18 cellular contexts compared by ENCODE assay signal in the genomic region with DNA sequence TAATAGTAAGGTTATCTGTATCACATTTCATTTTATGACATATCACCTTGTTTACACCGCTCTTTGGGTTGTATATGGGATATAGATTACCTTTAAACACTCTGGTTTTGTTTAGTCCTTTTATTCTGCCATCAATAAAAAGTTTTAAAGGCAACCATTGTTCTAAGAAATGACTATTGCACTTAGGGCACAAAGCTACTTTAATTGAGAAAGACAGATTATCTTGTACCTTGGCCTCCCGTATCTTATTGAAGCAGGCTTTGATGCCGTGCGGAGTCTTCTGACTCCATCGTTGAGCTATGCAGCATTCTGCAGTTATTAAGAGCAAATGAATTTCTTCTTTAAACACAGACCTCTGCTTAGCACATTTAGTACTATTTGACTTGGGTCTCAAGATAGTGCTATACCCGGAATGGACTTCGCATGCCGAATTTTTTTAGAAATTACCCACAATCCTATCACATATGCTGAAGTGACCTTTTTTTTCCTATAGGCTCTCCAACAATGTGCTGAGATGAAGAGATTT. TPM values are rescaled to one million over a fixed set of nuclear protein-coding genes. Genes with fewer than 3 reads are reported as not detected.
DNase-seq lines count a peak whose midpoint lies in the region; ATAC-seq, FAIRE-seq and TF ChIP-seq lines count a peak whose summit lies in the region.
"Had no signal": no experiment of that assay in that cellular context is flagged by ENCODE, and none has a peak within 500 bp of the region (broad histone marks: within the 10 kb centered on the region; RNA-seq: fewer than 3 reads in every experiment).

No MANE protein-coding gene starts in this region.

- no peak overlapping the region for H4K8ac ChIP-seq in trophoblast cell (ENCODE audit: low read depth, low read length)

- no peak overlapping the region for H4K12ac ChIP-seq in trophoblast cell (ENCODE audit: low read depth, low read length)

- H3K4me3 Mint-ChIP-seq in CD14-positive monocyte, result no peak overlapping the region
- H3K4me3 Mint-ChIP-seq: activated CD4-positive, alpha-beta T cell treated with anti-CD3 and anti-CD28 coated beads for 36 hours; activated naive CD8-positive, alpha-beta T cell treated with anti-CD3 and anti-CD28 coated beads, Interleukin-2, amount 50 U/mL, for 24 hours had no signal

- no peak overlapping the region for H3K9ac ChIP-seq in trophoblast cell (ENCODE audit: low read length)

- H3K27me3 Mint-ChIP-seq in CD14-positive monocyte (ENCODE audit: low read depth in 3 of 3), result peaks cover 5 to 6% (median 6%) of the 10 kb centered on the region in 3 donors

- H3K4me3 ChIP-seq in A549 (no peak overlapping the region), Panc1 (ENCODE audit: low read depth in 2 of 2, low read length in 2 of 2) (no peak overlapping the region), fibroblast of the aortic adventitia (ENCODE audit: low read depth, low read length) (no peak overlapping the region), trophoblast cell (ENCODE audit: low read depth, low read length) (no peak overlapping the region), tibial nerve (no peak overlapping the region)
- H3K4me3 ChIP-seq: tibial artery had no signal

- intact Hi-C loops in Panc1 (cut with micrococcal nuclease; ENCODE audit: unreplicated experiment) (no loop called here), CD14-positive monocyte (cut with micrococcal nuclease) (no loop called here), Right ventricle myocardium superior (cut with DNase I) (no loop called here)

- H4K91ac ChIP-seq in trophoblast cell (ENCODE audit: low read depth, low read length), result no peak overlapping the region

- no peak overlapping the region for H3K14ac ChIP-seq in trophoblast cell (ENCODE audit: low read length)

- H3K27ac ChIP-seq in A549, result peak overlapping the region; percentile 67 to 74
- peak overlapping the region; percentile 9; the same call in 1 of the 2 replicates for H3K27ac ChIP-seq in Panc1 (ENCODE audit: low read length)
- no peak overlapping the region for H3K27ac ChIP-seq in trophoblast cell (ENCODE audit: low read depth, low read length)
- peak overlapping the region in 2 of 4 donors; percentile 28 to 56 for H3K27ac ChIP-seq in tibial nerve
- H3K27ac ChIP-seq: foreskin keratinocyte had no signal

- H3K9me3 Mint-ChIP-seq in CD14-positive monocyte, result peaks cover 0 to 4% (median 3%) of the 10 kb centered on the region in 7 donors
- H3K9me3 Mint-ChIP-seq: activated naive CD8-positive, alpha-beta T cell treated with anti-CD3 and anti-CD28 coated beads, Interleukin-2, amount 50 U/mL, for 24 hours had no signal

- CTCF ChIA-PET in A549 (lab: Yijun Ruan, JAX) (interaction anchor here (1.3 to 8.6 kb wide), 3 partner anchors 22 to 195 kb away, joined by 3 to 65 read pairs (median 7); no protein-coding TSS in a partner anchor), Panc1 (lab: Charles Lee) (interaction anchor here (0.6 kb wide), 1 partner anchor 179 kb away, joined by 3 read pairs; no protein-coding TSS in a partner anchor)

- H3K4me1 Mint-ChIP-seq in CD14-positive monocyte, result peaks cover 10% of the 10 kb centered on the region
- H3K4me1 Mint-ChIP-seq: activated CD4-positive, alpha-beta T cell treated with anti-CD3 and anti-CD28 coated beads for 36 hours; activated naive CD8-positive, alpha-beta T cell treated with anti-CD3 and anti-CD28 coated beads, Interleukin-2, amount 50 U/mL, for 24 hours had no signal

- in situ Hi-C loops in Panc1 (cut with HindIII; ENCODE audit: low pct_unique_long_range_greater_than_20kb, low sequenced_read_pairs), result no loop called here

- H3K4ac ChIP-seq in trophoblast cell (ENCODE audit: low read depth, low read length), result no peak overlapping the region

- H3K36me3 ChIP-seq in Panc1 (ENCODE audit: control insufficient read depth, insufficient read depth, low read length) (no peaks in the 10 kb centered on the region), trophoblast cell (ENCODE audit: control insufficient read depth in 1 of 2, insufficient read depth in 2 of 2, low read length in 2 of 2) (peaks cover 2 to 3% of the 10 kb centered on the region in 2 experiments), tibial nerve (peaks cover 0 to 2% (median 0%) of the 10 kb centered on the region in 3 donors)

- POLR2A ChIA-PET in A549 (lab: Yijun Ruan, JAX) (interaction anchor here (0.6 kb wide), 1 partner anchor 15 kb away, joined by 3 read pairs; no protein-coding TSS in a partner anchor), Panc1 (lab: Charles Lee) (no interaction called here)

- 34% methylated on average over 8 of the region's 8 CpGs for WGBS in A549 (ENCODE audit: missing lambda C conversion rate)
- no CpG with 5 or more reads among the region's 8 CpGs for WGBS in trophoblast cell (ENCODE audit: extremely low coverage, insufficient coverage, insufficient read length)
- WGBS in tibial nerve, 2 donors, result 41 to 48% methylated on average over 8 of the region's 8 CpGs

- no peaks in the 10 kb centered on the region for H3K79me1 ChIP-seq in trophoblast cell (ENCODE audit: low read length)

- no peaks in the 10 kb centered on the region for H3K36me3 Mint-ChIP-seq in CD14-positive monocyte

- no peak overlapping the region for H3K23ac ChIP-seq in trophoblast cell (ENCODE audit: low read length)

- H3K4me2 ChIP-seq in A549, result peak overlapping the region; percentile 62
- H3K4me2 ChIP-seq in trophoblast cell (ENCODE audit: low read length), result no peak overlapping the region

- H3K27me3 ChIP-seq in Panc1 (ENCODE audit: control insufficient read depth, insufficient read depth, low read length) (no peaks in the 10 kb centered on the region), trophoblast cell (ENCODE audit: insufficient read depth, low read length) (no peaks in the 10 kb centered on the region), tibial nerve (no peaks in the 10 kb centered on the region)
- H3K27me3 ChIP-seq: tibial artery had no signal

- no peak overlapping the region for H2AFZ ChIP-seq in trophoblast cell (ENCODE audit: insufficient read depth, low read length, poor library complexity)

- no peak overlapping the region for H2BK120ac ChIP-seq in trophoblast cell (ENCODE audit: insufficient read depth, low read length, poor library complexity)

- no peaks in the 10 kb centered on the region for H3K9me3 ChIP-seq in A549
- H3K9me3 ChIP-seq in Panc1 (ENCODE audit: control insufficient read depth, insufficient read depth, low read depth, low read length), result no peaks in the 10 kb centered on the region
- H3K9me3 ChIP-seq in trophoblast cell (ENCODE audit: insufficient read depth, low read depth, low read length), result no peaks in the 10 kb centered on the region
- no peaks in the 10 kb centered on the region for H3K9me3 ChIP-seq in tibial nerve
- H3K9me3 ChIP-seq: tibial artery had no signal

- DNase-seq in A549 (ENCODE audit: low read depth in 1 of 2, low spot score in 1 of 2) (peak in 1 of 2 experiments; percentile 72), Panc1 (ENCODE audit: low read depth, low spot score) (no peak), fibroblast of the aortic adventitia (ENCODE audit: low read depth) (peak; percentile 88), trophoblast cell (peak; percentile 49 to 75), CD14-positive monocyte (ENCODE audit: low spot score) (no peak), Right ventricle myocardium superior (no peak), tibial nerve (ENCODE audit: low spot score in 2 of 2) (no peak), COR-L47 (lab: John Stamatoyannopoulos, UW) (no peak)
- DNase-seq: activated CD4-positive, alpha-beta T cell treated with anti-CD3 and anti-CD28 coated beads for 36 hours; activated naive CD8-positive, alpha-beta T cell treated with anti-CD3 and anti-CD28 coated beads, Interleukin-2, amount 50 U/mL, for 24 hours; activated T-cell treated with anti-CD3 and anti-CD28 coated beads, Interleukin-2, amount 50 U/mL, for 1 hour; dermis blood vessel endothelial cell; foreskin keratinocyte; MM.1S; NCI-H2081 treated with DMSO at 0.1 percent for 48 hours; NK-92 treated with Interleukin-12 subunit alpha and Interleukin-12 subunit beta, amount 100 ng/mL, for 24 hours; tibial artery had no signal

- peak; percentile 91 for FAIRE-seq in A549 (lab: Jason Lieb, UNC)
- FAIRE-seq: D721Med had no signal

- H3K4me1 ChIP-seq in A549, result peaks cover 45% of the 10 kb centered on the region
- peaks cover 7% of the 10 kb centered on the region for H3K4me1 ChIP-seq in Panc1 (ENCODE audit: control insufficient read depth, insufficient read depth, low read length)
- H3K4me1 ChIP-seq in trophoblast cell (ENCODE audit: control insufficient read depth in 1 of 2, insufficient read depth in 2 of 2, low read length in 2 of 2), result peaks cover 3% of the 10 kb centered on the region in 2 experiments
- peaks cover 0 to 46% (median 17%) of the 10 kb centered on the region in 4 donors for H3K4me1 ChIP-seq in tibial nerve
- H3K4me1 ChIP-seq: foreskin keratinocyte had no signal

- ATAC-seq in A549 (peak; percentile 52 to 82; a peak in 4 of 6 replicates), Panc1 (peak; percentile 76), Right ventricle myocardium superior (ENCODE audit: poor library complexity) (no peak)
- ATAC-seq: activated CD4-positive, alpha-beta T cell treated with anti-CD3 and anti-CD28 coated beads for 36 hours; activated naive CD8-positive, alpha-beta T cell treated with anti-CD3 and anti-CD28 coated beads, Interleukin-2, amount 50 U/mL, for 24 hours; foreskin keratinocyte had no signal

- TF ChIP-seq POLR2A in A549 (IDR thresholded peaks at IDR 0.05; ENCODE audit: low read length) (no peak), tibial nerve (IDR thresholded peaks at IDR 0.05) (no peak)

- no peak overlapping the region for H2BK5ac ChIP-seq in trophoblast cell (ENCODE audit: low read depth, low read length, poor library complexity)

- TF ChIP-seq RAD21 in A549 (conservative IDR thresholded peaks at IDR 0.05 in 1 of 2, IDR thresholded peaks at IDR 0.05 in 1 of 2), result no peak

- H3K27ac Mint-ChIP-seq in CD14-positive monocyte, result no peak overlapping the region
- H3K27ac Mint-ChIP-seq: activated CD4-positive, alpha-beta T cell treated with anti-CD3 and anti-CD28 coated beads for 36 hours; activated naive CD8-positive, alpha-beta T cell treated with anti-CD3 and anti-CD28 coated beads, Interleukin-2, amount 50 U/mL, for 24 hours had no signal

- no peaks in the 10 kb centered on the region for H3K79me2 ChIP-seq in trophoblast cell (ENCODE audit: control insufficient read depth, insufficient read depth, low read length, poor library complexity)

- TF ChIP-seq EP300 in A549 (IDR thresholded peaks at IDR 0.05) (peak in 1 of 2 experiments; percentile 70; a peak in 1 of 5 replicates), tibial nerve (IDR thresholded peaks at IDR 0.05) (peak in 1 of 2 donors; percentile 8)

- no TSS peak for BruUV-seq in Panc1 (replicated peaks; lab: Mats Ljungman, UMichigan)

- TF ChIP-seq CTCF in A549 (IDR thresholded peaks at IDR 0.05) (no peak), Panc1 (IDR thresholded peaks at IDR 0.05) (no peak), fibroblast of the aortic adventitia (IDR thresholded peaks at IDR 0.05; ENCODE audit: insufficient read depth, low read length) (no peak), CD14-positive monocyte (IDR thresholded peaks at IDR 0.05) (no peak), tibial nerve (IDR thresholded peaks at IDR 0.05) (no peak)

- no peak overlapping the region for H3K18ac ChIP-seq in trophoblast cell (ENCODE audit: low read length)

- H2BK12ac ChIP-seq in trophoblast cell (ENCODE audit: low read length), result no peak overlapping the region

- no peak overlapping the region for H2AK5ac ChIP-seq in trophoblast cell (ENCODE audit: low read length)

RNA-seq across cellular contexts. Expression of a gene that starts 16.7 kb away (rescaled TPM):
- polyA plus RNA-seq in A549 (2011; rRNA removed) (30.0 and 42.9 TPM in 2 replicates), A549 (2017; fragmentation: RNase III; extraction: RNeasy Plus Mini Kit Qiagen cat#74134 plus additional on column Dnase treatment) (64.5 to 99.1 TPM (median 82.4 TPM) in 3 replicates), CD14-positive monocyte (not detected)
- polyA plus RNA-seq in A549 (2012; cell fraction: cytosol; rRNA removed), result 67.6 and 81.3 TPM in 2 replicates
- 257 and 275 TPM in 2 replicates for polyA plus RNA-seq in A549 (2012; cell fraction: nucleus; rRNA removed)
- polyA minus RNA-seq in A549 (2011; rRNA and poly(A)+ RNA removed), result 83.0 and 96.8 TPM in 2 replicates
- total RNA-seq in Panc1 (2021; ENCODE audit: unreplicated experiment) (14.8 TPM), fibroblast of the aortic adventitia (ENCODE audit: low replicate concordance) (19.7 and 57.8 TPM in 2 replicates), Right ventricle myocardium superior (120 TPM), tibial nerve (100 to 1,000 TPM; 155 to 328 (median 200) TPM)
- polyA plus RNA-seq in Panc1 (2012; ENCODE audit: insufficient read length), result 18.7 TPM
- polyA plus RNA-seq in trophoblast cell (2013), result 35.3 and 39.5 TPM in 2 replicates
- total RNA-seq: activated CD4-positive, alpha-beta T cell treated with anti-CD3 and anti-CD28 coated beads for 36 hours; foreskin keratinocyte had no signal

Comparison
In these comparisons a context has a peak if more than half of its experiments do, and no peak if none do; other contexts are left out.
1. DNase-seq: peak in fibroblast of the aortic adventitia (single experiment) and trophoblast cell (2 of 2); none in Panc1 (single experiment), CD14-positive monocyte (single experiment), Right ventricle myocardium superior (single experiment), tibial nerve (0 of 2) and COR-L47 (single experiment).